1 cellular context compared by ENCODE assay signal in the genomic region with DNA sequence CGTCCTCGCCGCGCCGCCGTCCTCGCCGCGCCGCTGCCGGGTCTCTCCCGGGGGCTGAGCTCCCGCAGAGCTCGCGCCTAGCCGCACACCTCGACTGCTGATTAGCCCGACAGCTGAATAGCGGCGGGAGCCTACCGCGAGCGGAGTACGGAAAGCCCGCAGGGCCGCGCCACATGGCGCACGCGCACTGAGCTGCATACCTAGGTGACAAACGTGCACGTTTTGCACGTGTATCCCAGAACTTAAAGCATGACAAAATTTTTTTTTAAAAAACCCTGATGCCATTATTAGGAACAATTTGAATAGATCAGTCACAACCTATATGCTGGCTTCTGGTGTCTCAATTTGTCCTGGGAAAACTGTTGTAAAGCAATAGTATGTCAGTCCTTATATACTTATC.
TF ChIP-seq lines count a peak whose summit lies in the region.

A gene with protein sequence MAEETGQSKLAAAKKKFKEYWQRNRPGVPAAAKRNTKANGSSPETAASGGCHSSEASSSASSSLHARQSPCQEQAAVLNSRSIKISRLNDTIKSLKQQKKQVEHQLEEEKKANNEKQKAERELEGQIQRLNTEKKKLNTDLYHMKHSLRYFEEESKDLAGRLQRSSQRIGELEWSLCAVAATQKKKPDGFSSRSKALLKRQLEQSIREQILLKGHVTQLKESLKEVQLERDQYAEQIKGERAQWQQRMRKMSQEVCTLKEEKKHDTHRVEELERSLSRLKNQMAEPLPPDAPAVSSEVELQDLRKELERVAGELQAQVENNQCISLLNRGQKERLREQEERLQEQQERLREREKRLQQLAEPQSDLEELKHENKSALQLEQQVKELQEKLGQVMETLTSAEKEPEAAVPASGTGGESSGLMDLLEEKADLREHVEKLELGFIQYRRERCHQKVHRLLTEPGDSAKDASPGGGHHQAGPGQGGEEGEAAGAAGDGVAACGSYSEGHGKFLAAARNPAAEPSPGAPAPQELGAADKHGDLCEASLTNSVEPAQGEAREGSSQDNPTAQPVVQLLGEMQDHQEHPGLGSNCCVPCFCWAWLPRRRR (minus strand): TSS at position 122 of the 400 bp plus-strand sequence. CDS start 48,117 bp downstream, outside the sequence.

TF ChIP-seq in HepG2, 621 proteins besides CTCF, POLR2A, EP300 and RAD21 (continued from another document and continues in another):
- TF ChIP-seq, protein P1, sequence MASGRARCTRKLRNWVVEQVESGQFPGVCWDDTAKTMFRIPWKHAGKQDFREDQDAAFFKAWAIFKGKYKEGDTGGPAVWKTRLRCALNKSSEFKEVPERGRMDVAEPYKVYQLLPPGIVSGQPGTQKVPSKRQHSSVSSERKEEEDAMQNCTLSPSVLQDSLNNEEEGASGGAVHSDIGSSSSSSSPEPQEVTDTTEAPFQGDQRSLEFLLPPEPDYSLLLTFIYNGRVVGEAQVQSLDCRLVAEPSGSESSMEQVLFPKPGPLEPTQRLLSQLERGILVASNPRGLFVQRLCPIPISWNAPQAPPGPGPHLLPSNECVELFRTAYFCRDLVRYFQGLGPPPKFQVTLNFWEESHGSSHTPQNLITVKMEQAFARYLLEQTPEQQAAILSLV (CRISPR knock-in tag; IDR thresholded peaks at IDR 0.05; ENCODE audit: borderline replicate concordance): no peak
- TF ChIP-seq SETDB1 (CRISPR knock-in tag; IDR thresholded peaks at IDR 0.05; ENCODE audit: borderline replicate concordance) (no peak), ZNF546 (CRISPR knock-in tag; conservative IDR thresholded peaks at IDR 0.05) (no peak), NR2F1 (CRISPR knock-in tag; IDR thresholded peaks at IDR 0.05) (no peak), IRX3 (CRISPR knock-in tag; IDR thresholded peaks at IDR 0.05; ENCODE audit: borderline replicate concordance, low read depth) (0 out of 2 replicates have a peak, but pooled peaks have one; percentile 56), ZNF260 (CRISPR knock-in tag; IDR thresholded peaks at IDR 0.05; ENCODE audit: borderline replicate concordance, low read depth) (no peak), JUNB (CRISPR knock-in tag; IDR thresholded peaks at IDR 0.05; ENCODE audit: borderline replicate concordance) (no peak), ZNF292 (CRISPR knock-in tag; IDR thresholded peaks at IDR 0.05; ENCODE audit: borderline replicate concordance, low read depth) (no peak), NR3C1 (CRISPR knock-in tag; IDR thresholded peaks at IDR 0.05) (no peak), FOXA3 (CRISPR knock-in tag; IDR thresholded peaks at IDR 0.05) (no peak), KLF15 (CRISPR knock-in tag; IDR thresholded peaks at IDR 0.05; ENCODE audit: borderline replicate concordance) (peak; percentile 61; the same call in 1 of the 2 replicates), NPAS2 (CRISPR knock-in tag; IDR thresholded peaks at IDR 0.05; ENCODE audit: borderline replicate concordance) (no peak), POLR2AphosphoS5 (IDR thresholded peaks at IDR 0.05; ENCODE audit: low read depth, low read length) (no peak), JUN (CRISPR knock-in tag; IDR thresholded peaks at IDR 0.05) (no peak), ZBTB21 (CRISPR knock-in tag; IDR thresholded peaks at IDR 0.05) (no peak), NR2C2 (CRISPR knock-in tag; IDR thresholded peaks at IDR 0.05; ENCODE audit: borderline replicate concordance) (no peak), ZNF776 (CRISPR knock-in tag; IDR thresholded peaks at IDR 0.05) (0 out of 2 replicates have a peak, but pooled peaks have one; percentile 55), SIN3A (IDR thresholded peaks at IDR 0.05; ENCODE audit: borderline replicate concordance, low read depth, low read length) (no peak), ZNF614 (CRISPR knock-in tag; IDR thresholded peaks at IDR 0.05; ENCODE audit: borderline replicate concordance) (0 out of 2 replicates have a peak, but pooled peaks have one; percentile 36), GATAD2A (CRISPR knock-in tag; IDR thresholded peaks at IDR 0.05) (no peak), ZSCAN29 (CRISPR knock-in tag; conservative IDR thresholded peaks at IDR 0.05) (no peak), RXRB (CRISPR knock-in tag; IDR thresholded peaks at IDR 0.05; ENCODE audit: borderline replicate concordance) (0 out of 2 replicates have a peak, but pooled peaks have one; percentile 19), MTF2 (CRISPR knock-in tag; IDR thresholded peaks at IDR 0.05; ENCODE audit: borderline replicate concordance) (no peak), CREM (IDR thresholded peaks at IDR 0.05) (no peak), CREM (CRISPR knock-in tag; IDR thresholded peaks at IDR 0.05) (no peak), MEIS2 (CRISPR knock-in tag; IDR thresholded peaks at IDR 0.05) (peak; percentile 67; the same call in 1 of the 2 replicates), PHF8 (CRISPR knock-in tag; IDR thresholded peaks at IDR 0.05) (no peak), NFRKB (IDR thresholded peaks at IDR 0.05) (no peak), PHF20 (CRISPR knock-in tag; IDR thresholded peaks at IDR 0.05) (0 out of 2 replicates have a peak, but pooled peaks have one; percentile 45), MEIS1 (CRISPR knock-in tag; IDR thresholded peaks at IDR 0.05; ENCODE audit: borderline replicate concordance) (no peak), ZSCAN21 (CRISPR knock-in tag; IDR thresholded peaks at IDR 0.05; ENCODE audit: borderline replicate concordance) (0 out of 2 replicates have a peak, but pooled peaks have one; percentile 38), ZNF790 (CRISPR knock-in tag; IDR thresholded peaks at IDR 0.05; ENCODE audit: borderline replicate concordance) (no peak), ZKSCAN1 (IDR thresholded peaks at IDR 0.05; ENCODE audit: low read length) (no peak), ZBTB8A (CRISPR knock-in tag; IDR thresholded peaks at IDR 0.05; ENCODE audit: borderline replicate concordance, low read depth) (no peak), ZNF547 (CRISPR knock-in tag; IDR thresholded peaks at IDR 0.05) (peak; percentile 61; the same call in 1 of the 2 replicates), ZNF350 (CRISPR knock-in tag; IDR thresholded peaks at IDR 0.05; ENCODE audit: borderline replicate concordance, low read depth) (no peak), TEAD2 (CRISPR knock-in tag; IDR thresholded peaks at IDR 0.05) (0 out of 2 replicates have a peak, but pooled peaks have one; percentile 37), KLF6 (CRISPR knock-in tag; IDR thresholded peaks at IDR 0.05) (0 out of 2 replicates have a peak, but pooled peaks have one; percentile 24), ZNF777 (CRISPR knock-in tag; IDR thresholded peaks at IDR 0.05) (peak; percentile 88), SMC3 (IDR thresholded peaks at IDR 0.05; ENCODE audit: low read length) (no peak), ZNF556 (CRISPR knock-in tag; IDR thresholded peaks at IDR 0.05; ENCODE audit: borderline replicate concordance) (no peak), ATM (IDR thresholded peaks at IDR 0.05; ENCODE audit: borderline replicate concordance) (no peak), FOSL1 (CRISPR knock-in tag; IDR thresholded peaks at IDR 0.05; ENCODE audit: borderline replicate concordance) (0 out of 2 replicates have a peak, but pooled peaks have one; percentile 29), SATB2 (CRISPR knock-in tag; IDR thresholded peaks at IDR 0.05) (peak; percentile 93; the same call in 1 of the 2 replicates), ATF7-NPFF (CRISPR knock-in tag; IDR thresholded peaks at IDR 0.05; ENCODE audit: low read depth) (peak; percentile 51; the same call in 1 of the 2 replicates), ZSCAN22 (CRISPR knock-in tag; IDR thresholded peaks at IDR 0.05) (no peak), THAP11 (CRISPR knock-in tag; IDR thresholded peaks at IDR 0.05) (peak; percentile 59; the same call in 1 of the 2 replicates), NCOA5 (CRISPR knock-in tag; IDR thresholded peaks at IDR 0.05) (no peak), NCOA1 (CRISPR knock-in tag; IDR thresholded peaks at IDR 0.05) (no peak), ZNF549 (CRISPR knock-in tag; IDR thresholded peaks at IDR 0.05) (no peak), ZNF124 (CRISPR knock-in tag; IDR thresholded peaks at IDR 0.05) (no peak), NFIB (CRISPR knock-in tag; IDR thresholded peaks at IDR 0.05; ENCODE audit: borderline replicate concordance) (no peak), ZNF572 (CRISPR knock-in tag; IDR thresholded peaks at IDR 0.05) (no peak), ZNF34 (CRISPR knock-in tag; IDR thresholded peaks at IDR 0.05; ENCODE audit: borderline replicate concordance) (no peak), ZNF354B (CRISPR knock-in tag; IDR thresholded peaks at IDR 0.05) (no peak), ATRX (CRISPR knock-in tag; IDR thresholded peaks at IDR 0.05; ENCODE audit: borderline replicate concordance) (no peak), EHMT2 (IDR thresholded peaks at IDR 0.05; ENCODE audit: borderline replicate concordance, low read depth, low read length) (no peak), CBX1 (IDR thresholded peaks at IDR 0.05; ENCODE audit: low read depth) (no peak), SUZ12 (IDR thresholded peaks at IDR 0.05; ENCODE audit: low read depth, low read length) (no peak), ZNF883 (CRISPR knock-in tag; IDR thresholded peaks at IDR 0.05; ENCODE audit: not compliant biosample characterization) (peak; percentile 66), U2AF1 (optimal IDR thresholded peaks at IDR 0.05; ENCODE audit: low read depth, low read length) (no peak), RFX1 (IDR thresholded peaks at IDR 0.05) (no peak), SRSF4 (IDR thresholded peaks at IDR 0.05; ENCODE audit: low read depth, low read length, poor library complexity, severe bottlenecking) (no peak)
- TF ChIP-seq, protein P2, sequence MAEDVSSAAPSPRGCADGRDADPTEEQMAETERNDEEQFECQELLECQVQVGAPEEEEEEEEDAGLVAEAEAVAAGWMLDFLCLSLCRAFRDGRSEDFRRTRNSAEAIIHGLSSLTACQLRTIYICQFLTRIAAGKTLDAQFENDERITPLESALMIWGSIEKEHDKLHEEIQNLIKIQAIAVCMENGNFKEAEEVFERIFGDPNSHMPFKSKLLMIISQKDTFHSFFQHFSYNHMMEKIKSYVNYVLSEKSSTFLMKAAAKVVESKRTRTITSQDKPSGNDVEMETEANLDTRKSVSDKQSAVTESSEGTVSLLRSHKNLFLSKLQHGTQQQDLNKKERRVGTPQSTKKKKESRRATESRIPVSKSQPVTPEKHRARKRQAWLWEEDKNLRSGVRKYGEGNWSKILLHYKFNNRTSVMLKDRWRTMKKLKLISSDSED (CRISPR knock-in tag; IDR thresholded peaks at IDR 0.05): no peak
- TF ChIP-seq, protein P3, sequence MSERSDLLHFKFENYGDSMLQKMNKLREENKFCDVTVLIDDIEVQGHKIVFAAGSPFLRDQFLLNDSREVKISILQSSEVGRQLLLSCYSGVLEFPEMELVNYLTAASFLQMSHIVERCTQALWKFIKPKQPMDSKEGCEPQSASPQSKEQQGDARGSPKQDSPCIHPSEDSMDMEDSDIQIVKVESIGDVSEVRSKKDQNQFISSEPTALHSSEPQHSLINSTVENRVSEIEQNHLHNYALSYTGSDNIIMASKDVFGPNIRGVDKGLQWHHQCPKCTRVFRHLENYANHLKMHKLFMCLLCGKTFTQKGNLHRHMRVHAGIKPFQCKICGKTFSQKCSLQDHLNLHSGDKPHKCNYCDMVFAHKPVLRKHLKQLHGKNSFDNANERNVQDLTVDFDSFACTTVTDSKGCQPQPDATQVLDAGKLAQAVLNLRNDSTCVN (CRISPR knock-in tag; IDR thresholded peaks at IDR 0.05; ENCODE audit: borderline replicate concordance): peak; percentile 54; the same call in 1 of the 2 replicates
- TF ChIP-seq, protein P4, sequence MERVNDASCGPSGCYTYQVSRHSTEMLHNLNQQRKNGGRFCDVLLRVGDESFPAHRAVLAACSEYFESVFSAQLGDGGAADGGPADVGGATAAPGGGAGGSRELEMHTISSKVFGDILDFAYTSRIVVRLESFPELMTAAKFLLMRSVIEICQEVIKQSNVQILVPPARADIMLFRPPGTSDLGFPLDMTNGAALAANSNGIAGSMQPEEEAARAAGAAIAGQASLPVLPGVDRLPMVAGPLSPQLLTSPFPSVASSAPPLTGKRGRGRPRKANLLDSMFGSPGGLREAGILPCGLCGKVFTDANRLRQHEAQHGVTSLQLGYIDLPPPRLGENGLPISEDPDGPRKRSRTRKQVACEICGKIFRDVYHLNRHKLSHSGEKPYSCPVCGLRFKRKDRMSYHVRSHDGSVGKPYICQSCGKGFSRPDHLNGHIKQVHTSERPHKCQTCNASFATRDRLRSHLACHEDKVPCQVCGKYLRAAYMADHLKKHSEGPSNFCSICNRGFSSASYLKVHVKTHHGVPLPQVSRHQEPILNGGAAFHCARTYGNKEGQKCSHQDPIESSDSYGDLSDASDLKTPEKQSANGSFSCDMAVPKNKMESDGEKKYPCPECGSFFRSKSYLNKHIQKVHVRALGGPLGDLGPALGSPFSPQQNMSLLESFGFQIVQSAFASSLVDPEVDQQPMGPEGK (CRISPR knock-in tag; IDR thresholded peaks at IDR 0.05): no peak
- TF ChIP-seq, protein P5, sequence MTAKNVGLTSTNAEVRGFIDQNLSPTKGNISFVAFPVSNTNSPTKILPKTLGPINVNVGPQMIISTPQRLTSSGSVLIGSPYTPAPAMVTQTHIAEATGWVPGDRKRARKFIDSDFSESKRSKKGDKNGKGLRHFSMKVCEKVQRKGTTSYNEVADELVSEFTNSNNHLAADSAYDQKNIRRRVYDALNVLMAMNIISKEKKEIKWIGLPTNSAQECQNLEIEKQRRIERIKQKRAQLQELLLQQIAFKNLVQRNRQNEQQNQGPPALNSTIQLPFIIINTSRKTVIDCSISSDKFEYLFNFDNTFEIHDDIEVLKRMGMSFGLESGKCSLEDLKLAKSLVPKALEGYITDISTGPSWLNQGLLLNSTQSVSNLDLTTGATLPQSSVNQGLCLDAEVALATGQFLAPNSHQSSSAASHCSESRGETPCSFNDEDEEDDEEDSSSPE (CRISPR knock-in tag; IDR thresholded peaks at IDR 0.05): peak; percentile 89
- TF ChIP-seq, protein P6, sequence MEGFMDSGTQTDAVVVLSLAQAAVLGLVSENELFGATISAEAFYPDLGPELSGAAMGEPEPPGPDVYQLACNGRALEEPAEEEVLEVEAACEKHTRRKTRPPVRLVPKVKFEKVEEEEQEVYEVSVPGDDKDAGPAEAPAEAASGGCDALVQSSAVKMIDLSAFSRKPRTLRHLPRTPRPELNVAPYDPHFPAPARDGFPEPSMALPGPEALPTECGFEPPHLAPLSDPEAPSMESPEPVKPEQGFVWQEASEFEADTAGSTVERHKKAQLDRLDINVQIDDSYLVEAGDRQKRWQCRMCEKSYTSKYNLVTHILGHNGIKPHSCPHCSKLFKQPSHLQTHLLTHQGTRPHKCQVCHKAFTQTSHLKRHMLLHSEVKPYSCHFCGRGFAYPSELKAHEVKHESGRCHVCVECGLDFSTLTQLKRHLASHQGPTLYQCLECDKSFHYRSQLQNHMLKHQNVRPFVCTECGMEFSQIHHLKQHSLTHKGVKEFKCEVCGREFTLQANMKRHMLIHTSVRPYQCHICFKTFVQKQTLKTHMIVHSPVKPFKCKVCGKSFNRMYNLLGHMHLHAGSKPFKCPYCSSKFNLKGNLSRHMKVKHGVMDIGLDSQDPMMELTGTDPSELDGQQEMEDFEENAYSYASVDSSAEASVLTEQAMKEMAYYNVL (CRISPR knock-in tag; IDR thresholded peaks at IDR 0.05; ENCODE audit: borderline replicate concordance): no peak
- TF ChIP-seq, protein P7, sequence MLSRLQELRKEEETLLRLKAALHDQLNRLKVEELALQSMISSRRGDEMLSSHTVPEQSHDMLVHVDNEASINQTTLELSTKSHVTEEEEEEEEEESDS (CRISPR knock-in tag; IDR thresholded peaks at IDR 0.05; ENCODE audit: borderline replicate concordance): 0 out of 2 replicates have a peak, but pooled peaks have one; percentile 34
